18 cellular contexts compared by ENCODE assay signal in genomic region chr17:81459224-81459623, GRCh38.
"Had no signal": no experiment of that assay in that cellular context is flagged by ENCODE, and none has a peak within 500 bp of the region (broad histone marks: within the 10 kb centered on the region; RNA-seq: fewer than 3 reads in every experiment).

No MANE protein-coding gene starts in this region.

- H3K36me3 ChIP-seq: colonic mucosa had no signal

- H3K4me1 ChIP-seq: body of pancreas, colonic mucosa had no signal

- H3K9me3 ChIP-seq: body of pancreas, colonic mucosa, mucosa of descending colon, neutrophil, thoracic aorta had no signal

- H3K4me3 Mint-ChIP-seq: activated CD4-positive, alpha-beta T cell treated with anti-CD3 and anti-CD28 coated beads, Interleukin-2, amount 10 ng/mL, durations not matched to agents 7 days and 5 days; activated naive CD8-positive, alpha-beta T cell; naive thymus-derived CD8-positive, alpha-beta T cell; T-helper 2 cell treated with Interferon-gamma antibody and Interleukin-4, amounts not matched to agents 5 μg/mL and 100 μg/mL, for 36 hours had no signal

- H3K4me3 ChIP-seq: body of pancreas, colonic mucosa, mucosa of descending colon, thoracic aorta had no signal

- H3K27me3 Mint-ChIP-seq: activated CD4-positive, alpha-beta T cell treated with anti-CD3 and anti-CD28 coated beads, Interleukin-2, amount 10 ng/mL, durations not matched to agents 7 days and 5 days; activated naive CD8-positive, alpha-beta T cell; naive thymus-derived CD8-positive, alpha-beta T cell had no signal

- H3K9me3 Mint-ChIP-seq: activated CD4-positive, alpha-beta T cell treated with anti-CD3 and anti-CD28 coated beads, Interleukin-2, amount 10 ng/mL, durations not matched to agents 7 days and 5 days; naive thymus-derived CD8-positive, alpha-beta T cell; T-helper 2 cell treated with Interferon-gamma antibody and Interleukin-4, amounts not matched to agents 5 μg/mL and 100 μg/mL, for 36 hours had no signal

- H3K4me1 Mint-ChIP-seq: activated CD4-positive, alpha-beta T cell treated with anti-CD3 and anti-CD28 coated beads, Interleukin-2, amount 10 ng/mL, durations not matched to agents 7 days and 5 days had no signal

- ATAC-seq: body of pancreas; mucosa of descending colon; naive thymus-derived CD8-positive, alpha-beta T cell had no signal

- H3K36me3 Mint-ChIP-seq: activated naive CD8-positive, alpha-beta T cell; naive thymus-derived CD8-positive, alpha-beta T cell had no signal

- H3K27me3 ChIP-seq: body of pancreas, colonic mucosa, neutrophil had no signal

- H3K27ac ChIP-seq: body of pancreas, colonic mucosa, neutrophil, thoracic aorta had no signal

- H3K27ac Mint-ChIP-seq: activated CD4-positive, alpha-beta T cell treated with anti-CD3 and anti-CD28 coated beads, Interleukin-2, amount 10 ng/mL, durations not matched to agents 7 days and 5 days; activated naive CD8-positive, alpha-beta T cell; naive thymus-derived CD8-positive, alpha-beta T cell; T-helper 2 cell treated with Interferon-gamma antibody and Interleukin-4, amounts not matched to agents 5 μg/mL and 100 μg/mL, for 36 hours had no signal

- DNase-seq: activated CD4-positive, alpha-beta T cell treated with anti-CD3 and anti-CD28 coated beads, Interleukin-2, amount 10 ng/mL, durations not matched to agents 7 days and 5 days; activated CD4-positive, CD25-positive, alpha-beta regulatory T cell; activated CD8-positive, alpha-beta memory T cell treated with anti-CD3 and anti-CD28 coated beads for 24 hours; activated gamma-delta T cell treated with Interleukin-2 at 50 U/mL for 16 hours; amniotic stem cell; body of pancreas; central memory CD4-positive, alpha-beta T cell; colonic mucosa; foreskin melanocyte; head of caudate nucleus; mucosa of descending colon; naive thymus-derived CD8-positive, alpha-beta T cell; posterior cingulate gyrus; small intestine had no signal
